Comparison of ENCODE assay signal across 24 cellular contexts in the genomic region with DNA sequence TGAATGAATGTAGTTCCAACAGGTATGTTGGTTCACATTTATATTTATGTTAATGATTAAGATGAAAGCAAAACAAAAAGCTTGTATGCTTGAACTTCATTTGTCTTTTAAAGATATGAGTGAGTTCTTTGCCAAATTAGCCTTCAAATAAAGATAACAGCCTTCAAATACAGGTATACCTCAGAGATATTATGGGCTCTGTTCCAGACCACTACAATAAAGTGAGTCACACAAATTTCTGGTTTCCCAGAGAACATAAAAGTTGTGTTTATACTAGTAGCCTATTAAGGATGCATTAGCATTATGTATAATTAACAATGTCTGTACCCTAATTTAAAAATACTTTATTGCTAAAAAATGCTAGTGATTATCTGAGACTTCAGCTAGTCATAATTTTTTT.
DNase-seq lines count a peak whose midpoint lies in the region; ATAC-seq and TF ChIP-seq lines count a peak whose summit lies in the region.
"Had no signal": no experiment of that assay in that cellular context is flagged by ENCODE, and none has a peak within 500 bp of the region (broad histone marks: within the 10 kb centered on the region; RNA-seq: fewer than 3 reads in every experiment).

No MANE protein-coding gene starts in this region.

- TF ChIP-seq CTCF in MCF 10A (IDR thresholded peaks at IDR 0.05; ENCODE audit: unreplicated experiment) (no peak), breast epithelium (IDR thresholded peaks at IDR 0.05) (no peak), body of pancreas (IDR thresholded peaks at IDR 0.05) (no peak), endodermal cell (conservative IDR thresholded peaks at IDR 0.05) (no peak), GM10266 (IDR thresholded peaks at IDR 0.05; ENCODE audit: control insufficient read depth, insufficient read depth, low read depth, missing control alignments) (no peak)

- no peak overlapping the region for H3K4me3 ChIP-seq in breast epithelium
- H3K4me3 ChIP-seq in body of pancreas: no peak overlapping the region
- no peak overlapping the region for H3K4me3 ChIP-seq in endodermal cell (ENCODE audit: low read length)
- H3K4me3 ChIP-seq: GM12878, MG63 had no signal

- H3K27ac Mint-ChIP-seq in MCF 10A (ENCODE audit: low read depth, unreplicated experiment) (no peak overlapping the region), endodermal cell (no peak overlapping the region)
- H3K27ac Mint-ChIP-seq: CD4-positive, alpha-beta T cell had no signal

- H3K27me3 Mint-ChIP-seq in MCF 10A (ENCODE audit: insufficient read depth, unreplicated experiment) (no peaks in the 10 kb centered on the region), endodermal cell (ENCODE audit: insufficient read depth) (no peaks in the 10 kb centered on the region)
- H3K27me3 Mint-ChIP-seq: CD4-positive, alpha-beta T cell had no signal

- CTCF ChIA-PET in MCF 10A (lab: Yijun Ruan, JAX): no interaction called here

- peaks cover 6% of the 10 kb centered on the region for H3K4me1 Mint-ChIP-seq in MCF 10A (ENCODE audit: insufficient read depth, unreplicated experiment)
- H3K4me1 Mint-ChIP-seq in endodermal cell: peaks cover 5% of the 10 kb centered on the region

- H3K9me3 Mint-ChIP-seq in MCF 10A (ENCODE audit: unreplicated experiment) (no peaks in the 10 kb centered on the region), endodermal cell (no peaks in the 10 kb centered on the region)
- H3K9me3 Mint-ChIP-seq: CD4-positive, alpha-beta T cell had no signal

- TF ChIP-seq POLR2A in breast epithelium (IDR thresholded peaks at IDR 0.05) (no peak), body of pancreas (IDR thresholded peaks at IDR 0.05) (no peak)

- no peaks in the 10 kb centered on the region for H3K9me3 ChIP-seq in breast epithelium
- no peaks in the 10 kb centered on the region for H3K9me3 ChIP-seq in body of pancreas
- no peaks in the 10 kb centered on the region for H3K9me3 ChIP-seq in endodermal cell (ENCODE audit: control insufficient read depth, low read length)
- H3K9me3 ChIP-seq: Caco-2 had no signal

- ATAC-seq in body of pancreas (peak; percentile 71), GM21576 (IDR thresholded peaks at IDR 0.05; ENCODE audit: unreplicated experiment) (no peak)
- ATAC-seq: GM12878, SK-N-SH treated with all-trans-retinoic acid at 6 μM for 48 hours had no signal

- no TSS peak for BruUV-seq in MCF 10A (replicated peaks; lab: Mats Ljungman, UMichigan)

- no peak overlapping the region for H3K27ac ChIP-seq in breast epithelium
- H3K27ac ChIP-seq in body of pancreas: peak overlapping the region in 1 of 4 donors; percentile 23
- no peak overlapping the region for H3K27ac ChIP-seq in endodermal cell (ENCODE audit: low read depth, low read length)
- H3K27ac ChIP-seq: KMS-11 had no signal

- H3K4me1 ChIP-seq in breast epithelium: no peaks in the 10 kb centered on the region
- peaks cover 10% of the 10 kb centered on the region for H3K4me1 ChIP-seq in body of pancreas
- H3K4me1 ChIP-seq in endodermal cell (ENCODE audit: control insufficient read depth, insufficient read depth, low read length): no peaks in the 10 kb centered on the region
- H3K4me1 ChIP-seq: Caco-2 had no signal

- no peak overlapping the region for H3K4me3 Mint-ChIP-seq in MCF 10A (ENCODE audit: unreplicated experiment)
- H3K4me3 Mint-ChIP-seq in endodermal cell: no peak overlapping the region
- H3K4me3 Mint-ChIP-seq: CD4-positive, alpha-beta T cell had no signal

- intact Hi-C loops in MCF 10A (cut with micrococcal nuclease) (no loop called here), breast epithelium (cut with DNase I; ENCODE audit: low total_unique reads) (no loop called here), body of pancreas (cut with DNase I) (no loop called here)

- H3K36me3 ChIP-seq in breast epithelium: no peaks in the 10 kb centered on the region
- H3K36me3 ChIP-seq in body of pancreas (replicated peaks in 1 of 2; ENCODE audit: insufficient read depth in 1 of 2, low read depth in 2 of 2): no peaks in the 10 kb centered on the region
- H3K36me3 ChIP-seq in endodermal cell (ENCODE audit: control insufficient read depth, insufficient read depth, low read length): no peaks in the 10 kb centered on the region
- H3K36me3 ChIP-seq: MG63 had no signal

- H3K36me3 Mint-ChIP-seq in MCF 10A (ENCODE audit: insufficient read depth, unreplicated experiment) (no peaks in the 10 kb centered on the region), endodermal cell (ENCODE audit: low read depth) (no peaks in the 10 kb centered on the region)

- no peaks in the 10 kb centered on the region for H3K27me3 ChIP-seq in breast epithelium
- H3K27me3 ChIP-seq in body of pancreas: no peaks in the 10 kb centered on the region
- no peaks in the 10 kb centered on the region for H3K27me3 ChIP-seq in endodermal cell (ENCODE audit: control insufficient read depth, insufficient read depth, low read length, poor library complexity, severe bottlenecking)
- H3K27me3 ChIP-seq: MG63 had no signal

- peak; percentile 52 for DNase-seq in MCF 10A (ENCODE audit: unreplicated experiment)
- no peak for DNase-seq in breast epithelium (ENCODE audit: low spot score in 2 of 2)
- DNase-seq in body of pancreas: peak in 1 of 4 donors; percentile 9
- DNase-seq in kidney tubule cell (ENCODE audit: low spot score): peak; percentile 51
- DNase-seq in endodermal cell: no peak
- no peak for DNase-seq in GM10266 (ENCODE audit: extremely low spot score)
- no peak for DNase-seq in NCI-H1092 (lab: John Stamatoyannopoulos, UW)
- DNase-seq: 8988T; Caco-2; CD4-positive, alpha-beta T cell; DMS153; GF-D8; H7; MG63; NCI-H1048; NCI-H2081 treated with DMSO at 0.1 percent for 48 hours; NCI-H510A; NCI-H774; OCI-M1; SHP77 treated with DMSO at 0.1 percent for 48 hours had no signal

- POLR2A ChIA-PET in MCF 10A (lab: Yijun Ruan, JAX): interaction anchor here (0.6 kb wide), 1 partner anchor 1875 kb away, joined by 3 read pairs; no protein-coding TSS in a partner anchor

- no peak overlapping the region for H3K9ac ChIP-seq in endodermal cell (ENCODE audit: extremely low read depth, low read length, poor library complexity, severe bottlenecking)
- H3K9ac ChIP-seq: KMS-11 had no signal

Comparison
In these comparisons a context has a peak if more than half of its experiments do, and no peak if none do; other contexts are left out.
1. DNase-seq: peak in MCF 10A (single experiment) and kidney tubule cell (single experiment); none in breast epithelium (0 of 2), endodermal cell (single experiment), GM10266 (single experiment) and NCI-H1092 (single experiment).